In genomic region chr6:109045423-109046012, GRCh38 we compare ENCODE assay signal across 18 cellular contexts. TPM values are rescaled to one million over a fixed set of nuclear protein-coding genes. Genes with fewer than 3 reads are reported as not detected.
DNase-seq lines count a peak whose midpoint lies in the region; ATAC-seq and TF ChIP-seq lines count a peak whose summit lies in the region.
"Had no signal": no experiment of that assay in that cellular context is flagged by ENCODE, and none has a peak within 500 bp of the region (broad histone marks: within the 10 kb centered on the region; RNA-seq: fewer than 3 reads in every experiment).

No MANE protein-coding gene starts in this region.

- H3K4me1 Mint-ChIP-seq in Caco-2 (ENCODE audit: low read depth, unreplicated experiment) (peaks cover 31% of the 10 kb centered on the region), T-cell (peaks cover 17 to 40% (median 22%) of the 10 kb centered on the region in 3 donors), progenitor cell of endocrine pancreas (ENCODE audit: low read depth) (peaks cover 2% of the 10 kb centered on the region)
- peaks cover 23% of the 10 kb centered on the region for H3K4me1 Mint-ChIP-seq in central memory CD8-positive, alpha-beta T cell
- H3K4me1 Mint-ChIP-seq in activated T-helper 17 cell treated with anti-CD3 and anti-CD28 coated beads, Interleukin-2, amount 50 U/mL, for 72 hours: peaks cover 13% of the 10 kb centered on the region

- H3K27me3 Mint-ChIP-seq in Caco-2 (ENCODE audit: insufficient read depth, unreplicated experiment): no peaks in the 10 kb centered on the region
- no peaks in the 10 kb centered on the region for H3K27me3 Mint-ChIP-seq in T-cell
- H3K27me3 Mint-ChIP-seq in central memory CD8-positive, alpha-beta T cell: no peaks in the 10 kb centered on the region
- no peaks in the 10 kb centered on the region for H3K27me3 Mint-ChIP-seq in progenitor cell of endocrine pancreas
- H3K27me3 Mint-ChIP-seq in activated T-helper 17 cell treated with anti-CD3 and anti-CD28 coated beads, Interleukin-2, amount 50 U/mL, for 72 hours: no peaks in the 10 kb centered on the region

- H3K36me3 Mint-ChIP-seq in Caco-2 (ENCODE audit: insufficient read depth, unreplicated experiment) (peaks cover 4% of the 10 kb centered on the region), T-cell (peaks cover 22% of the 10 kb centered on the region), progenitor cell of endocrine pancreas (ENCODE audit: insufficient read depth) (peaks cover 21% of the 10 kb centered on the region)
- H3K36me3 Mint-ChIP-seq in central memory CD8-positive, alpha-beta T cell (ENCODE audit: insufficient read depth): peaks cover 4% of the 10 kb centered on the region
- no peaks in the 10 kb centered on the region for H3K36me3 Mint-ChIP-seq in activated T-helper 17 cell treated with anti-CD3 and anti-CD28 coated beads, Interleukin-2, amount 50 U/mL, for 72 hours (ENCODE audit: low read depth)

- intact Hi-C loops in Caco-2 (cut with micrococcal nuclease; ENCODE audit: unreplicated experiment): no loop called here

- peaks cover 22% of the 10 kb centered on the region for H3K4me1 ChIP-seq in Caco-2

- H3K4me3 ChIP-seq in Caco-2 (ENCODE audit: low read depth, low read length): no peak overlapping the region
- H3K4me3 ChIP-seq: GM12878, Peyer's patch, SJSA1 had no signal

- no TSS peak for BruUV-seq in Caco-2 (replicated peaks; lab: Mats Ljungman, UMichigan)

- H3K27ac Mint-ChIP-seq in Caco-2 (ENCODE audit: unreplicated experiment): peak overlapping the region; percentile 3
- peak overlapping the region; percentile 4 to 35 for H3K27ac Mint-ChIP-seq in T-cell
- H3K27ac Mint-ChIP-seq in central memory CD8-positive, alpha-beta T cell (ENCODE audit: low read depth): peak overlapping the region; percentile 0
- H3K27ac Mint-ChIP-seq in progenitor cell of endocrine pancreas: peak overlapping the region; percentile 57
- H3K27ac Mint-ChIP-seq in activated T-helper 17 cell treated with anti-CD3 and anti-CD28 coated beads, Interleukin-2, amount 50 U/mL, for 72 hours: no peak overlapping the region

- H3K36me3 ChIP-seq in Caco-2 (ENCODE audit: control insufficient read depth, insufficient read depth, low read length): no peaks in the 10 kb centered on the region
- H3K36me3 ChIP-seq: Peyer's patch, SJSA1 had no signal

- H3K9me3 ChIP-seq in Caco-2: no peaks in the 10 kb centered on the region
- H3K9me3 ChIP-seq: Peyer's patch, SJSA1 had no signal

- CTCF ChIA-PET in Caco-2 (lab: Charles Lee) (no interaction called here), T-cell (lab: Charles Lee) (interaction anchor here in 1 of 2 donors (0.7 kb wide), 1 partner anchor 9 kb away, joined by 4 read pairs; no protein-coding TSS in a partner anchor)

- no peak for ATAC-seq in T-cell (replicated peaks in 1 of 4)
- no peak for ATAC-seq in central memory CD8-positive, alpha-beta T cell (replicated peaks; ENCODE audit: extremely low read depth, poor library complexity, severe bottlenecking)
- no peak for ATAC-seq in activated T-helper 17 cell treated with anti-CD3 and anti-CD28 coated beads, Interleukin-2, amount 50 U/mL, for 72 hours (replicated peaks)
- ATAC-seq: GM12878 had no signal

- H3K9me3 Mint-ChIP-seq in Caco-2 (ENCODE audit: unreplicated experiment) (peaks cover 9% of the 10 kb centered on the region), T-cell (peaks cover 0 to 5% (median 3%) of the 10 kb centered on the region in 3 donors), progenitor cell of endocrine pancreas (ENCODE audit: low read depth) (peaks cover 23% of the 10 kb centered on the region)
- H3K9me3 Mint-ChIP-seq in central memory CD8-positive, alpha-beta T cell: no peaks in the 10 kb centered on the region
- H3K9me3 Mint-ChIP-seq in activated T-helper 17 cell treated with anti-CD3 and anti-CD28 coated beads, Interleukin-2, amount 50 U/mL, for 72 hours: no peaks in the 10 kb centered on the region

- DNase-seq in Caco-2 (no peak), T-cell (no peak), progenitor cell of endocrine pancreas (ENCODE audit: low spot score, unreplicated experiment) (no peak), AML-193 (lab: John Stamatoyannopoulos, UW) (no peak)
- no peak for DNase-seq in central memory CD8-positive, alpha-beta T cell (ENCODE audit: low spot score in 2 of 2)
- no peak for DNase-seq in stimulated activated CD4-positive, alpha-beta T cell treated with anti-CD3 and anti-CD28 coated beads, Interleukin-12 subunit alpha, Interleukin-12 subunit beta, amount 100 ng/mL, for 4 hours
- DNase-seq: ACHN, EL, KBM-7, MV-4-11, NCI-H1417 treated with DMSO at 0.1 percent for 48 hours, NCI-H187 treated with DMSO at 0.1 percent for 48 hours, NCI-H2227 treated with DMSO at 0.1 percent for 48 hours, NCI-H524, Peyer's patch had no signal

- H3K4me3 Mint-ChIP-seq in Caco-2 (ENCODE audit: unreplicated experiment) (no peak overlapping the region), T-cell (no peak overlapping the region), progenitor cell of endocrine pancreas (ENCODE audit: low read depth) (no peak overlapping the region)
- H3K4me3 Mint-ChIP-seq in central memory CD8-positive, alpha-beta T cell: no peak overlapping the region
- no peak overlapping the region for H3K4me3 Mint-ChIP-seq in activated T-helper 17 cell treated with anti-CD3 and anti-CD28 coated beads, Interleukin-2, amount 50 U/mL, for 72 hours

- POLR2A ChIA-PET in Caco-2 (lab: Charles Lee) (no interaction called here), T-cell (lab: Charles Lee) (interaction anchor here in 1 of 2 donors (0.7 kb wide), 1 partner anchor 267 kb away, joined by 3 read pairs; no protein-coding TSS in a partner anchor)

- TF ChIP-seq CTCF in Caco-2 (IDR thresholded peaks at IDR 0.05; ENCODE audit: insufficient read depth in 1 of 2, low read depth in 1 of 2, low read length in 1 of 2, severe bottlenecking in 1 of 2, unreplicated experiment in 1 of 2) (no peak), progenitor cell of endocrine pancreas (IDR thresholded peaks at IDR 0.05; ENCODE audit: unreplicated experiment) (no peak)

- no peaks in the 10 kb centered on the region for H3K27me3 ChIP-seq in Caco-2 (replicated peaks; ENCODE audit: control insufficient read depth, insufficient read depth, low read length)
- H3K27me3 ChIP-seq: Peyer's patch, SJSA1 had no signal

RNA-seq across cellular contexts. Expression of gene SESN1, which starts 49.1 kb away (rescaled TPM):
- total RNA-seq in Caco-2 (2022) (21.9 and 25.3 TPM in 2 replicates), T-cell (10 to 100 TPM; 24.2 to 75.5 (median 33.1) TPM), progenitor cell of endocrine pancreas (23.9 and 31.0 TPM in 2 replicates)
- 10 to 100 TPM in 1 of 2 donors, 1 to 10 TPM in 1; 9.8 to 23.0 TPM for total RNA-seq in activated T-helper 17 cell treated with anti-CD3 and anti-CD28 coated beads, Interleukin-2, amount 50 U/mL, for 72 hours

RNA-seq across cellular contexts. Expression of gene CEP57L1, which starts 49.8 kb away (rescaled TPM):
- total RNA-seq in Caco-2 (2022) (11.0 and 12.7 TPM in 2 replicates), T-cell (1 to 10 TPM; 5.2 to 7.9 (median 5.9) TPM), progenitor cell of endocrine pancreas (11.4 and 12.3 TPM in 2 replicates)
- total RNA-seq in activated T-helper 17 cell treated with anti-CD3 and anti-CD28 coated beads, Interleukin-2, amount 50 U/mL, for 72 hours: 10 to 100 TPM; 20.9 to 21.8 TPM
